ENCODE assay signal across 1 cellular context in genomic region chr3:152316318-152316717, GRCh38.
TF ChIP-seq lines count a peak whose summit lies in the region.

No MANE protein-coding gene starts in this region.

TF ChIP-seq in endothelial cell of umbilical vein, 7 proteins besides CTCF, POLR2A, EP300 and RAD21:
- TF ChIP-seq EZH2 (IDR thresholded peaks at IDR 0.05; ENCODE audit: borderline replicate concordance, low read depth, low read length, severe bottlenecking) (no peak), JUN (IDR thresholded peaks at IDR 0.05; ENCODE audit: borderline replicate concordance, insufficient read depth, insufficient read length, low read depth) (no peak), POLR2AphosphoS5 (IDR thresholded peaks at IDR 0.05; ENCODE audit: insufficient read depth, low read depth, low read length) (no peak), MYC (IDR thresholded peaks at IDR 0.05; ENCODE audit: low read depth, low read length) (no peak), FOS (IDR thresholded peaks at IDR 0.05; ENCODE audit: borderline replicate concordance, insufficient read depth, low read length) (no peak), GATA2 (IDR thresholded peaks at IDR 0.05; ENCODE audit: insufficient read depth, insufficient read length, low read depth, low read length) (no peak)
- TF ChIP-seq, protein P1, sequence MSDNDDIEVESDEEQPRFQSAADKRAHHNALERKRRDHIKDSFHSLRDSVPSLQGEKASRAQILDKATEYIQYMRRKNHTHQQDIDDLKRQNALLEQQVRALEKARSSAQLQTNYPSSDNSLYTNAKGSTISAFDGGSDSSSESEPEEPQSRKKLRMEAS (IDR thresholded peaks at IDR 0.05; ENCODE audit: insufficient read depth, insufficient read length), result no peak
TF ChIP-seq in endothelial cell of umbilical vein: peak in this region for 0.
